In the genomic region with DNA sequence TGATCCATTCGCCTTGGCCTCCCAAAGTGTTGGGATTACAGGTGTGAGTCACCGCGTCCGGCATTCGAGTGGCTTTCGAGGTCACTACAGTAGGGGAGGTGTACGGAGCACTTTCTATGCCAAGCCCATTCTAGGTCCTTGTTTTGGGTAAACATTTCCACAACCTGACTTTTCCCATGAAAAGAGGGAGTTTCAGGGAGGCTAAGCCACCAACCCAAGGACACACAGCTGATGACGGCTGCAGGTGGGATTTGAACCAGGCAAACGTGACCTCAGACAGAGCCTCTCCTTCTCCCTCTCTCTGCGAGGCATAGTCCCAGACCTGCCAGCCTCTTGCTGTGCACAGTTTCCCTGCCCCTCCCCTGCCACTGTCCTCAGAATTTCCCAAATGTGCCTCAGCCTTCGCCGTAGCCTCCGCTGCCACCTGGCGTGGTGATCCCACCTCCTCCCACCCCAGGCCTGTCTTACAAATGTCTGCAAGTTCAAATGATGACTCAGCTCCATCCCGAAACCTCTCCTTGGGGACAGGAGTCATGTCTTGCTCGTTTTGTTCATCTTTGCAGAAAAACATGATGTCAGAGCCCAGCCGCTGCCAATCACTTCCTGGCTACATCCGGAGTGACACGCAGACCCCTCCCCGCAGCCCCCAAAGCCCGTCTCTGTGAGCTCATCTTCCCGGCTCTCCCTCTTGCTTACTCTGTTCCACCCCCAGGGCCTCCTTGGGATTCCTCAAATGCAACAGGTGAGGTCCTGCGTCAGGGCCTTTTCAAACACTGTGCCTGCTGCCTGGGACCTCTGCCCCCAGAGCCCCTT, we compare ENCODE assay signal across 10 cellular contexts. TPM values are rescaled to one million over a fixed set of nuclear protein-coding genes. Genes with fewer than 3 reads are reported as not detected.
DNase-seq lines count a peak whose midpoint lies in the region; ATAC-seq, FAIRE-seq and TF ChIP-seq lines count a peak whose summit lies in the region.
"Had no signal": no experiment of that assay in that cellular context is flagged by ENCODE, and none has a peak within 500 bp of the region (broad histone marks: within the 10 kb centered on the region; RNA-seq: fewer than 3 reads in every experiment).

No MANE protein-coding gene starts in this region.

- peaks cover 0 to 1% of the 10 kb centered on the region in 2 donors for H3K36me3 Mint-ChIP-seq in activated T-cell treated with anti-CD3 and anti-CD28 coated beads, Interleukin-2, amount 50 U/mL, for 72 hours (ENCODE audit: insufficient read depth in 2 of 2)
- H3K36me3 Mint-ChIP-seq: natural killer cell treated with Interleukin-12 subunit alpha and Interleukin-12 subunit beta and Interleukin-15 and Interleukin-18, amount 100 ng/mL, for 72 hours had no signal

- H3K4me1 ChIP-seq in lower lobe of right lung (peaks cover 4% of the 10 kb centered on the region), Peyer's patch (peaks cover 0 to 3% (median 0%) of the 10 kb centered on the region in 4 donors), spleen (peaks cover 1 to 22% (median 6%) of the 10 kb centered on the region in 6 donors)

- TF ChIP-seq CTCF in lower lobe of right lung (IDR thresholded peaks at IDR 0.05) (no peak), Peyer's patch (IDR thresholded peaks at IDR 0.05) (no peak), spleen (IDR thresholded peaks at IDR 0.05 in 8 of 11, conservative IDR thresholded peaks at IDR 0.05 in 3 of 11) (no peak)

- no peak overlapping the region for H3K4me3 ChIP-seq in lower lobe of right lung
- no peak overlapping the region for H3K4me3 ChIP-seq in Peyer's patch
- H3K4me3 ChIP-seq in spleen, result no peak overlapping the region

- H3K27me3 ChIP-seq in lower lobe of right lung (ENCODE audit: low read depth), result no peaks in the 10 kb centered on the region
- H3K27me3 ChIP-seq in Peyer's patch, result no peaks in the 10 kb centered on the region
- no peaks in the 10 kb centered on the region for H3K27me3 ChIP-seq in spleen (replicated peaks in 1 of 7)

- intact Hi-C loops in lower lobe of right lung (cut with DNase I), result no loop called here
- intact Hi-C loops in spleen (cut with DNase I; ENCODE audit: low total_unique reads), result no loop called here

- H3K27ac ChIP-seq in lower lobe of right lung (no peak overlapping the region), Peyer's patch (no peak overlapping the region), spleen (no peak overlapping the region)

- peaks cover 11% of the 10 kb centered on the region for H3K4me1 Mint-ChIP-seq in activated T-cell treated with anti-CD3 and anti-CD28 coated beads, Interleukin-2, amount 50 U/mL, for 72 hours (ENCODE audit: low read depth)

- no peaks in the 10 kb centered on the region for H3K9me3 Mint-ChIP-seq in activated T-cell treated with anti-CD3 and anti-CD28 coated beads, Interleukin-2, amount 50 U/mL, for 72 hours
- H3K9me3 Mint-ChIP-seq: natural killer cell treated with Interleukin-12 subunit alpha and Interleukin-12 subunit beta and Interleukin-15 and Interleukin-18, amount 100 ng/mL, for 72 hours had no signal

- in situ Hi-C loops in Caki2 (cut with HindIII; ENCODE audit: low pct_unique_long_range_greater_than_20kb, low sequenced_read_pairs), result no loop called here

- TF ChIP-seq POLR2A in Peyer's patch (IDR thresholded peaks at IDR 0.05), result no peak
- no peak for TF ChIP-seq POLR2A in spleen (IDR thresholded peaks at IDR 0.05)

- no peaks in the 10 kb centered on the region for H3K36me3 ChIP-seq in lower lobe of right lung
- H3K36me3 ChIP-seq in Peyer's patch, result no peaks in the 10 kb centered on the region
- H3K36me3 ChIP-seq in spleen, result no peaks in the 10 kb centered on the region

- peak overlapping the region; percentile 49 to 56 for H3K4me3 Mint-ChIP-seq in activated T-cell treated with anti-CD3 and anti-CD28 coated beads, Interleukin-2, amount 50 U/mL, for 72 hours
- H3K4me3 Mint-ChIP-seq: natural killer cell treated with Interleukin-12 subunit alpha and Interleukin-12 subunit beta and Interleukin-15 and Interleukin-18, amount 100 ng/mL, for 72 hours had no signal

- peak overlapping the region; percentile 60 for H3K27ac Mint-ChIP-seq in activated T-cell treated with anti-CD3 and anti-CD28 coated beads, Interleukin-2, amount 50 U/mL, for 72 hours
- H3K27ac Mint-ChIP-seq: natural killer cell treated with Interleukin-12 subunit alpha and Interleukin-12 subunit beta and Interleukin-15 and Interleukin-18, amount 100 ng/mL, for 72 hours had no signal

- peak; percentile 75 for DNase-seq in Caki2 (ENCODE audit: low read depth)
- DNase-seq in HTR-8/SVneo (ENCODE audit: insufficient read length, low spot score), result peak; percentile 71
- peak; percentile 54 to 59 for DNase-seq in activated T-cell treated with anti-CD3 and anti-CD28 coated beads, Interleukin-2, amount 50 U/mL, for 72 hours
- DNase-seq in lower lobe of right lung, result no peak
- DNase-seq in mesenteric fat pad (ENCODE audit: low spot score), result no peak
- no peak for DNase-seq in Peyer's patch
- DNase-seq in GF-D8 (lab: John Stamatoyannopoulos, UW), result no peak
- no peak for DNase-seq in spleen
- DNase-seq: NCI-H2107 had no signal

- H3K9me3 ChIP-seq in lower lobe of right lung, result no peaks in the 10 kb centered on the region
- H3K9me3 ChIP-seq in Peyer's patch, result no peaks in the 10 kb centered on the region
- no peaks in the 10 kb centered on the region for H3K9me3 ChIP-seq in spleen

- FAIRE-seq in HTR-8/SVneo (lab: Jason Lieb, UNC), result peak; percentile 76

- no peaks in the 10 kb centered on the region for H3K27me3 Mint-ChIP-seq in activated T-cell treated with anti-CD3 and anti-CD28 coated beads, Interleukin-2, amount 50 U/mL, for 72 hours (ENCODE audit: low read depth)
- H3K27me3 Mint-ChIP-seq: natural killer cell treated with Interleukin-12 subunit alpha and Interleukin-12 subunit beta and Interleukin-15 and Interleukin-18, amount 100 ng/mL, for 72 hours had no signal

- peak; percentile 73 to 87 for ATAC-seq in activated T-cell treated with anti-CD3 and anti-CD28 coated beads, Interleukin-2, amount 50 U/mL, for 72 hours (replicated peaks in 1 of 2)
- peak; percentile 43 to 66 for ATAC-seq in lower lobe of right lung

- WGBS in spleen, 5 donors, result 33 to 46% (median 38%) methylated on average over 23 of the region's 23 CpGs

RNA-seq across cellular contexts. Expression of gene GADD45B, which starts 6.6 kb away (rescaled TPM):
- 10.6 and 16.3 TPM in 2 replicates for total RNA-seq in Caki2 (2014; rRNA removed; shearing (Covaris generic); ENCODE audit: low replicate concordance)
- total RNA-seq in activated T-cell treated with anti-CD3 and anti-CD28 coated beads, Interleukin-2, amount 50 U/mL, for 72 hours, result 10 to 100 TPM; 84.4 to 84.5 TPM
- 89.9 TPM for total RNA-seq in lower lobe of right lung
- total RNA-seq in mesenteric fat pad, result 365 TPM
- 100 to 1,000 TPM in 1 of 4 donors, 10 to 100 TPM in 3; 35.5 to 278 (median 54.9) TPM for total RNA-seq in Peyer's patch
- total RNA-seq in spleen, result 100 to 1,000 TPM in 1 of 7 donors, 10 to 100 TPM in 6; 57.4 to 114 (median 77.4) TPM
- polyA plus RNA-seq in spleen, result 10 to 100 TPM; 40.6 to 76.9 (median 43.3) TPM

RNA-seq across cellular contexts. Expression of gene LMNB2, which starts 12.5 kb away (rescaled TPM):
- 96.1 and 99.8 TPM in 2 replicates for total RNA-seq in Caki2 (2014; rRNA removed; shearing (Covaris generic); ENCODE audit: low replicate concordance)
- total RNA-seq in activated T-cell treated with anti-CD3 and anti-CD28 coated beads, Interleukin-2, amount 50 U/mL, for 72 hours, result 10 to 100 TPM; 72.2 to 76.8 TPM
- 20.9 TPM for total RNA-seq in lower lobe of right lung
- total RNA-seq in mesenteric fat pad, result 19.6 TPM
- 10 to 100 TPM; 21.0 to 52.8 (median 21.4) TPM for total RNA-seq in Peyer's patch
- total RNA-seq in spleen, result 10 to 100 TPM; 15.5 to 26.0 (median 21.6) TPM
- polyA plus RNA-seq in spleen, result 10 to 100 TPM in 1 of 3 donors, 1 to 10 TPM in 2; 4.9 to 21.7 (median 8.9) TPM

RNA-seq across cellular contexts. Expression of gene TIMM13, which starts 41.9 kb away (rescaled TPM):
- total RNA-seq in Caki2 (2014; rRNA removed; shearing (Covaris generic); ENCODE audit: low replicate concordance), result 31.9 and 50.6 TPM in 2 replicates
- total RNA-seq in activated T-cell treated with anti-CD3 and anti-CD28 coated beads, Interleukin-2, amount 50 U/mL, for 72 hours, result 10 to 100 TPM; 51.4 to 54.0 TPM
- total RNA-seq in lower lobe of right lung, result 53.3 TPM
- total RNA-seq in mesenteric fat pad, result 80.3 TPM
- total RNA-seq in Peyer's patch, result 10 to 100 TPM; 28.1 to 44.4 (median 44.0) TPM
- total RNA-seq in spleen, result 10 to 100 TPM; 21.1 to 59.3 (median 44.2) TPM
- polyA plus RNA-seq in spleen, result 10 to 100 TPM; 39.5 to 87.5 (median 84.1) TPM

Comparison
In these comparisons a context has a peak if more than half of its experiments do, and no peak if none do; other contexts are left out.
1. DNase-seq: peak in Caki2 (single experiment), HTR-8/SVneo (single experiment) and activated T-cell treated with anti-CD3 and anti-CD28 coated beads, Interleukin-2, amount 50 U/mL, for 72 hours (2 of 2); none in lower lobe of right lung (single experiment), mesenteric fat pad (single experiment), Peyer's patch (0 of 3), GF-D8 (single experiment) and spleen (single experiment).